8 cellular contexts compared by ENCODE assay signal in genomic region chr15:58066042-58066867, GRCh38. TPM values are rescaled to one million over a fixed set of nuclear protein-coding genes. Genes with fewer than 3 reads are reported as not detected.
DNase-seq lines count a peak whose midpoint lies in the region; ATAC-seq and TF ChIP-seq lines count a peak whose summit lies in the region.

No MANE protein-coding gene starts in this region.

- no peak for TF ChIP-seq POLR2A in GM18505 (IDR thresholded peaks at IDR 0.05; ENCODE audit: borderline replicate concordance, extremely low read depth, insufficient read depth, insufficient read length)

- H3K9ac ChIP-seq in endodermal cell (ENCODE audit: extremely low read depth, low read length, poor library complexity, severe bottlenecking), result no peak overlapping the region

- H3K27me3 ChIP-seq in endodermal cell (ENCODE audit: control insufficient read depth, insufficient read depth, low read length, poor library complexity, severe bottlenecking), result peaks cover 91% of the 10 kb centered on the region

- H3K27me3 Mint-ChIP-seq in endodermal cell (ENCODE audit: insufficient read depth), result peaks cover 89% of the 10 kb centered on the region

- H3K4me3 Mint-ChIP-seq in endodermal cell, result peak overlapping the region; percentile 39

- no peak overlapping the region for H3K27ac Mint-ChIP-seq in endodermal cell

- no peaks in the 10 kb centered on the region for H3K36me3 ChIP-seq in endodermal cell (ENCODE audit: control insufficient read depth, insufficient read depth, low read length)

- ATAC-seq in HG02852 (IDR thresholded peaks at IDR 0.05; ENCODE audit: unreplicated experiment), result no peak
- no peak for ATAC-seq in GM18505 (IDR thresholded peaks at IDR 0.05; ENCODE audit: unreplicated experiment)

- peak; percentile 97 for TF ChIP-seq CTCF in endodermal cell (conservative IDR thresholded peaks at IDR 0.05)

- 5 to 8% methylated on average over 21 to 59 of the region's 59 CpGs for WGBS in endodermal cell (ENCODE audit: insufficient coverage in 1 of 2, insufficient read length in 1 of 2), 2 experiments

- no peaks in the 10 kb centered on the region for H3K36me3 Mint-ChIP-seq in endodermal cell (ENCODE audit: low read depth)

- peak overlapping the region; percentile 65 for H3K4me3 ChIP-seq in endodermal cell (ENCODE audit: low read length)

- H3K9me3 ChIP-seq in endodermal cell (ENCODE audit: control insufficient read depth, low read length), result no peaks in the 10 kb centered on the region

- DNase-seq in EL (peak; percentile 68), HuH-7 (ENCODE audit: low spot score) (peak; percentile 78), endodermal cell (peak; percentile 90), lung microvascular endothelial cell (ENCODE audit: low read depth in 2 of 2) (peak; percentile 45 to 69)
- peak; percentile 64 for DNase-seq in activated CD4-positive, alpha-beta T cell treated with anti-CD3 and anti-CD28 coated beads for 48 hours
- peak; percentile 25 to 38 for DNase-seq in stimulated activated CD4-positive, alpha-beta T cell treated with anti-CD3 and anti-CD28 coated beads, Interleukin-4, amount 100 ng/mL, for 48 hours (ENCODE audit: low read depth in 2 of 2)

- H3K4me1 ChIP-seq in endodermal cell (ENCODE audit: control insufficient read depth, insufficient read depth, low read length), result no peaks in the 10 kb centered on the region

- no peaks in the 10 kb centered on the region for H3K9me3 Mint-ChIP-seq in endodermal cell

- no peaks in the 10 kb centered on the region for H3K4me1 Mint-ChIP-seq in endodermal cell

- no peak overlapping the region for H3K27ac ChIP-seq in endodermal cell (ENCODE audit: low read depth, low read length)

RNA-seq across cellular contexts. Expression of gene ALDH1A2, which starts 0.7 kb away (rescaled TPM):
- total RNA-seq in endodermal cell, result not detected
- 2.0 TPM for polyA plus RNA-seq in endodermal cell (2013, experiment 1 of 2)
- 1.4 TPM for polyA plus RNA-seq in endodermal cell (2013, experiment 2 of 2)
- 24.6 and 34.5 TPM in 2 replicates for total RNA-seq in lung microvascular endothelial cell

Comparison
In these comparisons a context has a peak if more than half of its experiments do, and no peak if none do; other contexts are left out.
1. DNase-seq: peak in every context shown above with its lines; median percentile 90 in endodermal cell; 78 in HuH-7; 68 in EL; 64 in activated CD4-positive, alpha-beta T cell treated with anti-CD3 and anti-CD28 coated beads for 48 hours; 57 in lung microvascular endothelial cell; 32 in stimulated activated CD4-positive, alpha-beta T cell treated with anti-CD3 and anti-CD28 coated beads, Interleukin-4, amount 100 ng/mL, for 48 hours.
2. RNA of gene ALDH1A2, which starts 0.7 kb away (total RNA-seq): 24.6 to 34.5 TPM in lung microvascular endothelial cell; not detected in endodermal cell; every median in the first group is over 10 times any median in the second.